1 cellular context compared by ENCODE assay signal in the genomic region with DNA sequence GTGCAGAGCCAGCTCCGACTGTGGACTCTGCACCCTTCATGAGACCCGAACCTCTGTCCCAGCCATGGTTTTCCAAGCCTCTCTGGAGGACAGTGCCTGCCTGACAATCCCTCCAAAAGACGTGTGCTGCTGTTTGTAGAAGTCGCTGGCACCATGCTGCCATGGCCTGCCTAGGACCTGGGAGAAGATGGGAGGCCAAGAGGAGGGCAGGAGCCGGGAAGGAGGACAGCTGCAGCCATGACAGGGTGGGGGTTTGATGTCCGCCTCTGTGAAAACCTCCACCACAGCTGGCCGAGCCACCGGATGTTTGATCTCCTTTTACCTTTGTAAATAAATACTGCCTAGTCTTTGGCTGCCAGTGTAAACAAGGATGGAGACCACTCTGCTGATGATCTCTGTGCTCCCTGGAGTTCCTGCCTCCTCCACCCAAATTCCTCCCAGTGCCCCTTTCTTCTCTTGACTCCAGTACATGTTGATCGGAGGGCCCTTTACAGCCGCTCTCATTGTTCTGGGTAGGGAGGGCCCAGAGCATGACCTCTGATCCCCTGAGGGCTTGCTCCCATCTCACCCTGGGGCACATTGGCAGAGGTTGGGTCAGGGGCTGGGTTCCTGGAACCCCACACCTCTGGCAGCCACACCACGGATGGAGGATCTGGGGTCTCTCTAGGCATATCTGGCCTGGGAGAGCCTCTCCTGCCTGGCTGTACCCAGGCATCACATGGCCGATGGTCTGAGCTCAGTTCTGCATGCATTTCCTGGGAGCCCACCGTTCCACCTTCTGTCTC.
A peak's percentile ranks its signal among the peaks of the same experiment; 100 is the strongest.
TF ChIP-seq lines count a peak whose summit lies in the region.

No MANE protein-coding gene starts in this region.

TF ChIP-seq in HepG2, 621 proteins besides CTCF, POLR2A, EP300 and RAD21 (continued from another document):
- TF ChIP-seq, protein P1, sequence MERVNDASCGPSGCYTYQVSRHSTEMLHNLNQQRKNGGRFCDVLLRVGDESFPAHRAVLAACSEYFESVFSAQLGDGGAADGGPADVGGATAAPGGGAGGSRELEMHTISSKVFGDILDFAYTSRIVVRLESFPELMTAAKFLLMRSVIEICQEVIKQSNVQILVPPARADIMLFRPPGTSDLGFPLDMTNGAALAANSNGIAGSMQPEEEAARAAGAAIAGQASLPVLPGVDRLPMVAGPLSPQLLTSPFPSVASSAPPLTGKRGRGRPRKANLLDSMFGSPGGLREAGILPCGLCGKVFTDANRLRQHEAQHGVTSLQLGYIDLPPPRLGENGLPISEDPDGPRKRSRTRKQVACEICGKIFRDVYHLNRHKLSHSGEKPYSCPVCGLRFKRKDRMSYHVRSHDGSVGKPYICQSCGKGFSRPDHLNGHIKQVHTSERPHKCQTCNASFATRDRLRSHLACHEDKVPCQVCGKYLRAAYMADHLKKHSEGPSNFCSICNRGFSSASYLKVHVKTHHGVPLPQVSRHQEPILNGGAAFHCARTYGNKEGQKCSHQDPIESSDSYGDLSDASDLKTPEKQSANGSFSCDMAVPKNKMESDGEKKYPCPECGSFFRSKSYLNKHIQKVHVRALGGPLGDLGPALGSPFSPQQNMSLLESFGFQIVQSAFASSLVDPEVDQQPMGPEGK (CRISPR knock-in tag; IDR thresholded peaks at IDR 0.05), result peak; percentile 51
- TF ChIP-seq TAF1 (CRISPR knock-in tag; IDR thresholded peaks at IDR 0.05) (peak; percentile 11; the same call in 1 of the 2 replicates), ZNF790 (CRISPR knock-in tag; IDR thresholded peaks at IDR 0.05; ENCODE audit: borderline replicate concordance) (no peak), ZKSCAN8 (CRISPR knock-in tag; IDR thresholded peaks at IDR 0.05; ENCODE audit: borderline replicate concordance) (peak; percentile 33; the same call in 1 of the 2 replicates), TBX3 (IDR thresholded peaks at IDR 0.05; ENCODE audit: borderline replicate concordance) (no peak), SAFB2 (CRISPR knock-in tag; IDR thresholded peaks at IDR 0.05; ENCODE audit: borderline replicate concordance, low read depth) (0 out of 2 replicates have a peak, but pooled peaks have one; percentile 72), FOSL2 (CRISPR knock-in tag; IDR thresholded peaks at IDR 0.05) (peak; percentile 38; the same call in 1 of the 2 replicates), ZNF335 (CRISPR knock-in tag; IDR thresholded peaks at IDR 0.05) (no peak), ZBTB1 (CRISPR knock-in tag; IDR thresholded peaks at IDR 0.05; ENCODE audit: borderline replicate concordance) (no peak), SMARCE1 (IDR thresholded peaks at IDR 0.05; ENCODE audit: borderline replicate concordance) (no peak), SNAPC2 (CRISPR knock-in tag; IDR thresholded peaks at IDR 0.05) (0 out of 2 replicates have a peak, but pooled peaks have one; percentile 30), SKI (IDR thresholded peaks at IDR 0.05; ENCODE audit: partially characterized antibody) (peak; percentile 11), WIZ (CRISPR knock-in tag; IDR thresholded peaks at IDR 0.05) (0 out of 2 replicates have a peak, but pooled peaks have one; percentile 57), DPF2 (CRISPR knock-in tag; IDR thresholded peaks at IDR 0.05; ENCODE audit: borderline replicate concordance, low read depth) (peak; percentile 46; the same call in 1 of the 2 replicates), NFYB (CRISPR knock-in tag; IDR thresholded peaks at IDR 0.05) (no peak), KDM2A (CRISPR knock-in tag; IDR thresholded peaks at IDR 0.05; ENCODE audit: borderline replicate concordance, low read depth) (0 out of 2 replicates have a peak, but pooled peaks have one; percentile 44), NRL (CRISPR knock-in tag; IDR thresholded peaks at IDR 0.05; ENCODE audit: borderline replicate concordance) (peak; percentile 51; the same call in 1 of the 2 replicates), FOXK1 (CRISPR knock-in tag; IDR thresholded peaks at IDR 0.05; ENCODE audit: borderline replicate concordance, low read depth) (peak; percentile 79; the same call in 1 of the 2 replicates), ZNF607 (CRISPR knock-in tag; IDR thresholded peaks at IDR 0.05; ENCODE audit: borderline replicate concordance) (0 out of 2 replicates have a peak, but pooled peaks have one; percentile 59), ETV5 (CRISPR knock-in tag; IDR thresholded peaks at IDR 0.05; ENCODE audit: borderline replicate concordance) (peak; percentile 96), NFIC (IDR thresholded peaks at IDR 0.05; ENCODE audit: low read length) (peak; percentile 37; the same call in 1 of the 2 replicates), SMYD3 (CRISPR knock-in tag; IDR thresholded peaks at IDR 0.05) (0 out of 2 replicates have a peak, but pooled peaks have one; percentile 53), ZBTB7B (CRISPR knock-in tag; IDR thresholded peaks at IDR 0.05) (peak; percentile 90), PPARG (CRISPR knock-in tag; conservative IDR thresholded peaks at IDR 0.05) (no peak; the same call in 1 of the 2 replicates), ZNF501 (CRISPR knock-in tag; IDR thresholded peaks at IDR 0.05) (peak; percentile 74), ZNF720 (CRISPR knock-in tag; IDR thresholded peaks at IDR 0.05) (no peak), POLR2G (IDR thresholded peaks at IDR 0.05; ENCODE audit: low read depth, low read length) (no peak), GABPA (IDR thresholded peaks at IDR 0.05; ENCODE audit: low read depth, low read length) (no peak), GABPA (CRISPR knock-in tag; IDR thresholded peaks at IDR 0.05; ENCODE audit: low read depth) (peak; percentile 73), SPEN (CRISPR knock-in tag; IDR thresholded peaks at IDR 0.05; ENCODE audit: low read depth) (peak; percentile 57; the same call in 1 of the 2 replicates), ZNF24 (IDR thresholded peaks at IDR 0.05) (no peak), RARA (CRISPR knock-in tag; IDR thresholded peaks at IDR 0.05) (peak; percentile 69), HDAC1 (CRISPR knock-in tag; IDR thresholded peaks at IDR 0.05) (peak; percentile 80), ZNF264 (CRISPR knock-in tag; IDR thresholded peaks at IDR 0.05) (peak; percentile 55; the same call in 1 of the 2 replicates), NFATC3 (CRISPR knock-in tag; IDR thresholded peaks at IDR 0.05) (no peak), GATAD2A (CRISPR knock-in tag; IDR thresholded peaks at IDR 0.05) (peak; percentile 76), ESRRA (CRISPR knock-in tag; IDR thresholded peaks at IDR 0.05; ENCODE audit: low read depth) (no peak), ADNP (CRISPR knock-in tag; IDR thresholded peaks at IDR 0.05) (0 out of 2 replicates have a peak, but pooled peaks have one; percentile 31)
- TF ChIP-seq, protein P2, sequence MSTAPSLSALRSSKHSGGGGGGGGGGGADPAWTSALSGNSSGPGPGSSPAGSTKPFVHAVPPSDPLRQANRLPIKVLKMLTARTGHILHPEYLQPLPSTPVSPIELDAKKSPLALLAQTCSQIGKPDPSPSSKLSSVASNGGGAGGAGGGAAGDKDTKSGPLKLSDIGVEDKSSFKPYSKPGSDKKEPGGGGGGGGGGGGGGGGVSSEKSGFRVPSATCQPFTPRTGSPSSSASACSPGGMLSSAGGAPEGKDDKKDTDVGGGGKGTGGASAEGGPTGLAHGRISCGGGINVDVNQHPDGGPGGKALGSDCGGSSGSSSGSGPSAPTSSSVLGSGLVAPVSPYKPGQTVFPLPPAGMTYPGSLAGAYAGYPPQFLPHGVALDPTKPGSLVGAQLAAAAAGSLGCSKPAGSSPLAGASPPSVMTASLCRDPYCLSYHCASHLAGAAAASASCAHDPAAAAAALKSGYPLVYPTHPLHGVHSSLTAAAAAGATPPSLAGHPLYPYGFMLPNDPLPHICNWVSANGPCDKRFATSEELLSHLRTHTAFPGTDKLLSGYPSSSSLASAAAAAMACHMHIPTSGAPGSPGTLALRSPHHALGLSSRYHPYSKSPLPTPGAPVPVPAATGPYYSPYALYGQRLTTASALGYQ (CRISPR knock-in tag; IDR thresholded peaks at IDR 0.05), result peak; percentile 57; the same call in 1 of the 2 replicates
- TF ChIP-seq, protein P3, sequence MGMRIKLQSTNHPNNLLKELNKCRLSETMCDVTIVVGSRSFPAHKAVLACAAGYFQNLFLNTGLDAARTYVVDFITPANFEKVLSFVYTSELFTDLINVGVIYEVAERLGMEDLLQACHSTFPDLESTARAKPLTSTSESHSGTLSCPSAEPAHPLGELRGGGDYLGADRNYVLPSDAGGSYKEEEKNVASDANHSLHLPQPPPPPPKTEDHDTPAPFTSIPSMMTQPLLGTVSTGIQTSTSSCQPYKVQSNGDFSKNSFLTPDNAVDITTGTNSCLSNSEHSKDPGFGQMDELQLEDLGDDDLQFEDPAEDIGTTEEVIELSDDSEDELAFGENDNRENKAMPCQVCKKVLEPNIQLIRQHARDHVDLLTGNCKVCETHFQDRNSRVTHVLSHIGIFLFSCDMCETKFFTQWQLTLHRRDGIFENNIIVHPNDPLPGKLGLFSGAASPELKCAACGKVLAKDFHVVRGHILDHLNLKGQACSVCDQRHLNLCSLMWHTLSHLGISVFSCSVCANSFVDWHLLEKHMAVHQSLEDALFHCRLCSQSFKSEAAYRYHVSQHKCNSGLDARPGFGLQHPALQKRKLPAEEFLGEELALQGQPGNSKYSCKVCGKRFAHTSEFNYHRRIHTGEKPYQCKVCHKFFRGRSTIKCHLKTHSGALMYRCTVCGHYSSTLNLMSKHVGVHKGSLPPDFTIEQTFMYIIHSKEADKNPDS (CRISPR knock-in tag; IDR thresholded peaks at IDR 0.05), result peak; percentile 19; the same call in 1 of the 2 replicates
- TF ChIP-seq, protein P4, sequence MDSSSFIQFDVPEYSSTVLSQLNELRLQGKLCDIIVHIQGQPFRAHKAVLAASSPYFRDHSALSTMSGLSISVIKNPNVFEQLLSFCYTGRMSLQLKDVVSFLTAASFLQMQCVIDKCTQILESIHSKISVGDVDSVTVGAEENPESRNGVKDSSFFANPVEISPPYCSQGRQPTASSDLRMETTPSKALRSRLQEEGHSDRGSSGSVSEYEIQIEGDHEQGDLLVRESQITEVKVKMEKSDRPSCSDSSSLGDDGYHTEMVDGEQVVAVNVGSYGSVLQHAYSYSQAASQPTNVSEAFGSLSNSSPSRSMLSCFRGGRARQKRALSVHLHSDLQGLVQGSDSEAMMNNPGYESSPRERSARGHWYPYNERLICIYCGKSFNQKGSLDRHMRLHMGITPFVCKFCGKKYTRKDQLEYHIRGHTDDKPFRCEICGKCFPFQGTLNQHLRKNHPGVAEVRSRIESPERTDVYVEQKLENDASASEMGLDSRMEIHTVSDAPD (CRISPR knock-in tag; IDR thresholded peaks at IDR 0.05), result peak; percentile 95
- TF ChIP-seq, protein P5, sequence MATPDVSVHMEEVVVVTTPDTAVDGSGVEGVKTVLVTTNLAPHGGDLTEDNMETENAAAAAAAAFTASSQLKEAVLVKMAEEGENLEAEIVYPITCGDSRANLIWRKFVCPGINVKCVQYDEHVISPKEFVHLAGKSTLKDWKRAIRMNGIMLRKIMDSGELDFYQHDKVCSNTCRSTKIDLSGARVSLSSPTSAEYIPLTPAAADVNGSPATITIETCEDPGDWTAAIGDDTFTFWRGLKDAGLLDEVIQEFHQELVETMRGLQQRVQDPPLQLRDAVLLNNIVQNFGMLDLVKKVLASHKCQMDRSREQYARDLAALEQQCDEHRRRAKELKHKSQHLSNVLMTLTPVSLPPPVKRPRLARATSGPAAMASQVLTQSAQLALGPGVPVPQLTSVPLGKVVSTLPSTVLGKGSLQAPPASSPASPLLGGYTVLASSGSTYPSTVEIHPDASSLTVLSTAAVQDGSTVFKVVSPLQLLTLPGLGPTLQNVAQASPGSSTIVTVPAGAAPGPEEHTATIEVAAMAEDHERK (CRISPR knock-in tag; IDR thresholded peaks at IDR 0.05; ENCODE audit: low read depth), result no peak
- TF ChIP-seq, protein P6, sequence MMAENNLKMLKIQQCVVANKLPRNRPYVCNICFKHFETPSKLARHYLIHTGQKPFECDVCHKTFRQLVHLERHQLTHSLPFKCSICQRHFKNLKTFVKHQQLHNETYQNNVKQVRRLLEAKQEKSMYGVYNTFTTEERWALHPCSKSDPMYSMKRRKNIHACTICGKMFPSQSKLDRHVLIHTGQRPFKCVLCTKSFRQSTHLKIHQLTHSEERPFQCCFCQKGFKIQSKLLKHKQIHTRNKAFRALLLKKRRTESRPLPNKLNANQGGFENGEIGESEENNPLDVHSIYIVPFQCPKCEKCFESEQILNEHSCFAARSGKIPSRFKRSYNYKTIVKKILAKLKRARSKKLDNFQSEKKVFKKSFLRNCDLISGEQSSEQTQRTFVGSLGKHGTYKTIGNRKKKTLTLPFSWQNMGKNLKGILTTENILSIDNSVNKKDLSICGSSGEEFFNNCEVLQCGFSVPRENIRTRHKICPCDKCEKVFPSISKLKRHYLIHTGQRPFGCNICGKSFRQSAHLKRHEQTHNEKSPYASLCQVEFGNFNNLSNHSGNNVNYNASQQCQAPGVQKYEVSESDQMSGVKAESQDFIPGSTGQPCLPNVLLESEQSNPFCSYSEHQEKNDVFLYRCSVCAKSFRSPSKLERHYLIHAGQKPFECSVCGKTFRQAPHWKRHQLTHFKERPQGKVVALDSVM (CRISPR knock-in tag; IDR thresholded peaks at IDR 0.05), result peak; percentile 73
- TF ChIP-seq, protein P7, sequence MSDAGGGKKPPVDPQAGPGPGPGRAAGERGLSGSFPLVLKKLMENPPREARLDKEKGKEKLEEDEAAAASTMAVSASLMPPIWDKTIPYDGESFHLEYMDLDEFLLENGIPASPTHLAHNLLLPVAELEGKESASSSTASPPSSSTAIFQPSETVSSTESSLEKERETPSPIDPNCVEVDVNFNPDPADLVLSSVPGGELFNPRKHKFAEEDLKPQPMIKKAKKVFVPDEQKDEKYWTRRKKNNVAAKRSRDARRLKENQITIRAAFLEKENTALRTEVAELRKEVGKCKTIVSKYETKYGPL (CRISPR knock-in tag; IDR thresholded peaks at IDR 0.05), result no peak
- TF ChIP-seq, protein P8, sequence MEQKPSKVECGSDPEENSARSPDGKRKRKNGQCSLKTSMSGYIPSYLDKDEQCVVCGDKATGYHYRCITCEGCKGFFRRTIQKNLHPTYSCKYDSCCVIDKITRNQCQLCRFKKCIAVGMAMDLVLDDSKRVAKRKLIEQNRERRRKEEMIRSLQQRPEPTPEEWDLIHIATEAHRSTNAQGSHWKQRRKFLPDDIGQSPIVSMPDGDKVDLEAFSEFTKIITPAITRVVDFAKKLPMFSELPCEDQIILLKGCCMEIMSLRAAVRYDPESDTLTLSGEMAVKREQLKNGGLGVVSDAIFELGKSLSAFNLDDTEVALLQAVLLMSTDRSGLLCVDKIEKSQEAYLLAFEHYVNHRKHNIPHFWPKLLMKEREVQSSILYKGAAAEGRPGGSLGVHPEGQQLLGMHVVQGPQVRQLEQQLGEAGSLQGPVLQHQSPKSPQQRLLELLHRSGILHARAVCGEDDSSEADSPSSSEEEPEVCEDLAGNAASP (CRISPR knock-in tag; IDR thresholded peaks at IDR 0.05; ENCODE audit: borderline replicate concordance), result peak; percentile 42; the same call in 1 of the 2 replicates
- TF ChIP-seq, protein P9, sequence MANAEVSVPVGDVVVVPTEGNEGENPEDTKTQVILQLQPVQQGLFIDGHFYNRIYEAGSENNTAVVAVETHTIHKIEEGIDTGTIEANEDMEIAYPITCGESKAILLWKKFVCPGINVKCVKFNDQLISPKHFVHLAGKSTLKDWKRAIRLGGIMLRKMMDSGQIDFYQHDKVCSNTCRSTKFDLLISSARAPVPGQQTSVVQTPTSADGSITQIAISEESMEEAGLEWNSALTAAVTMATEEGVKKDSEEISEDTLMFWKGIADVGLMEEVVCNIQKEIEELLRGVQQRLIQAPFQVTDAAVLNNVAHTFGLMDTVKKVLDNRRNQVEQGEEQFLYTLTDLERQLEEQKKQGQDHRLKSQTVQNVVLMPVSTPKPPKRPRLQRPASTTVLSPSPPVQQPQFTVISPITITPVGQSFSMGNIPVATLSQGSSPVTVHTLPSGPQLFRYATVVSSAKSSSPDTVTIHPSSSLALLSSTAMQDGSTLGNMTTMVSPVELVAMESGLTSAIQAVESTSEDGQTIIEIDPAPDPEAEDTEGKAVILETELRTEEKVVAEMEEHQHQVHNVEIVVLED (CRISPR knock-in tag; IDR thresholded peaks at IDR 0.05; ENCODE audit: borderline replicate concordance), result peak; percentile 20; the same call in 1 of the 2 replicates
